ENCODE assay signal across 13 cellular contexts in genomic region chr13:44934724-44935123, GRCh38. TPM values are rescaled to one million over a fixed set of nuclear protein-coding genes. Genes with fewer than 3 reads are reported as not detected.
DNase-seq lines count a peak whose midpoint lies in the region; ATAC-seq and TF ChIP-seq lines count a peak whose summit lies in the region.
"Had no signal": no experiment of that assay in that cellular context is flagged by ENCODE, and none has a peak within 500 bp of the region (broad histone marks: within the 10 kb centered on the region; RNA-seq: fewer than 3 reads in every experiment).

No MANE protein-coding gene starts in this region.

- H3K36me3 ChIP-seq in ACC112 (ENCODE audit: insufficient read depth, low read length) (no peaks in the 10 kb centered on the region), fibroblast of lung (ENCODE audit: control insufficient read depth, insufficient read depth, low read length) (no peaks in the 10 kb centered on the region), mesendoderm (ENCODE audit: control insufficient read depth, insufficient read depth, low read length) (no peaks in the 10 kb centered on the region)
- H3K36me3 ChIP-seq: SJSA1 had no signal

- H4K8ac ChIP-seq in mesendoderm (ENCODE audit: low read depth, low read length): no peak overlapping the region

- H3K27me3 ChIP-seq in ACC112 (ENCODE audit: insufficient read depth, low read length): no peaks in the 10 kb centered on the region
- H3K27me3 ChIP-seq in fibroblast of lung (ENCODE audit: control insufficient read depth, insufficient read depth, low read length): no peaks in the 10 kb centered on the region
- H3K27me3 ChIP-seq in mesendoderm (ENCODE audit: insufficient read depth, low read length, poor library complexity): no peaks in the 10 kb centered on the region
- H3K27me3 ChIP-seq: SJSA1 had no signal

- H2AFZ ChIP-seq in ACC112 (ENCODE audit: low read length, unreplicated experiment): no peak overlapping the region
- H2AFZ ChIP-seq in fibroblast of lung (ENCODE audit: low read length): no peak overlapping the region

- no peaks in the 10 kb centered on the region for H4K20me1 ChIP-seq in fibroblast of lung (ENCODE audit: control insufficient read depth, extremely low read depth, insufficient read depth, low read length)

- no peak overlapping the region for H3K23ac ChIP-seq in mesendoderm (ENCODE audit: low read length)

- no peak overlapping the region for H2BK15ac ChIP-seq in mesendoderm (replicated peaks; ENCODE audit: low read depth)

- H3K79me2 ChIP-seq in ACC112 (ENCODE audit: control insufficient read depth, insufficient read depth, low read length, unreplicated experiment): no peaks in the 10 kb centered on the region
- H3K79me2 ChIP-seq in fibroblast of lung (ENCODE audit: control insufficient read depth, insufficient read depth, low read length): no peaks in the 10 kb centered on the region
- no peaks in the 10 kb centered on the region for H3K79me2 ChIP-seq in mesendoderm (ENCODE audit: control insufficient read depth, insufficient read depth, low read length)

- H3K4me2 ChIP-seq in fibroblast of lung (ENCODE audit: extremely low read depth, insufficient read depth, low read length): no peak overlapping the region
- H3K4me2 ChIP-seq in mesendoderm (ENCODE audit: low read length): no peak overlapping the region

- peak; percentile 50 for ATAC-seq in GM18868 (IDR thresholded peaks at IDR 0.05; ENCODE audit: unreplicated experiment)
- no peak for ATAC-seq in GM19395 (IDR thresholded peaks at IDR 0.05; ENCODE audit: unreplicated experiment)
- ATAC-seq: naive thymus-derived CD4-positive, alpha-beta T cell had no signal

- no peak for TF ChIP-seq CTCF in fibroblast of lung (conservative IDR thresholded peaks at IDR 0.05 in 1 of 2, IDR thresholded peaks at IDR 0.05 in 1 of 2; ENCODE audit: low read depth in 1 of 2, low read length in 2 of 2)

- DNase-seq in RPMI7951 (ENCODE audit: low read depth) (peak; percentile 55), fibroblast of lung (ENCODE audit: low read depth in 2 of 2) (peak; percentile 49 to 88), T1000 (lab: John Stamatoyannopoulos, UW) (no peak), mesendoderm (no peak)
- DNase-seq in stimulated activated naive CD4-positive, alpha-beta T cell treated with Interleukin-2 at 50 U/mL for 16 hours (lab: John Stamatoyannopoulos, UW): no peak
- DNase-seq: CD4-positive, alpha-beta memory T cell; effector memory CD4-positive, alpha-beta T cell; naive thymus-derived CD4-positive, alpha-beta T cell; stimulated activated CD4-positive, alpha-beta T cell treated with anti-CD3 and anti-CD28 coated beads, Interleukin-12 subunit alpha, Interleukin-12 subunit beta, amount 100 ng/mL, for 4 hours had no signal

- peak overlapping the region; percentile 89 for H3K27ac ChIP-seq in ACC112 (ENCODE audit: low read depth, low read length)
- H3K27ac ChIP-seq in fibroblast of lung (ENCODE audit: insufficient read depth, low read length): no peak overlapping the region
- no peak overlapping the region for H3K27ac ChIP-seq in mesendoderm (ENCODE audit: low read depth, low read length)
- H3K27ac ChIP-seq: SJSA1 had no signal

- no peak overlapping the region for H3K9ac ChIP-seq in fibroblast of lung (ENCODE audit: insufficient read depth, low read length)
- H3K9ac ChIP-seq in mesendoderm (ENCODE audit: low read length): no peak overlapping the region

- WGBS in mesendoderm (ENCODE audit: extremely low coverage, insufficient coverage, low lambda C conversion rate): no CpG with 5 or more reads among the region's 1 CpG

- H2BK120ac ChIP-seq in mesendoderm (ENCODE audit: low read depth, low read length): no peak overlapping the region

- no peaks in the 10 kb centered on the region for H3K79me1 ChIP-seq in mesendoderm (ENCODE audit: low read length)

- no peak overlapping the region for H3K4me3 ChIP-seq in ACC112 (ENCODE audit: low read depth, low read length)
- no peak overlapping the region for H3K4me3 ChIP-seq in fibroblast of lung (replicated peaks in 1 of 4; ENCODE audit: control extremely low read depth in 1 of 4, insufficient read depth in 1 of 4, low read depth in 3 of 4, low read length in 4 of 4)
- H3K4me3 ChIP-seq in mesendoderm (ENCODE audit: low read length): no peak overlapping the region
- H3K4me3 ChIP-seq: SJSA1 had no signal

- no peaks in the 10 kb centered on the region for H3K9me3 ChIP-seq in fibroblast of lung (ENCODE audit: control insufficient read depth, insufficient read depth, low read depth, low read length)
- H3K9me3 ChIP-seq: SJSA1 had no signal

- no peak overlapping the region for H2BK5ac ChIP-seq in mesendoderm (ENCODE audit: low read length)

- no peak overlapping the region for H4K5ac ChIP-seq in mesendoderm (ENCODE audit: low read length)

- no peak overlapping the region for H3K18ac ChIP-seq in mesendoderm (ENCODE audit: low read length)

- H3K4me1 ChIP-seq in ACC112 (ENCODE audit: control insufficient read depth, insufficient read depth, low read length, unreplicated experiment) (peaks cover 40% of the 10 kb centered on the region), fibroblast of lung (ENCODE audit: control insufficient read depth, extremely low read depth, insufficient read depth, low read length) (peaks cover 6% of the 10 kb centered on the region), mesendoderm (ENCODE audit: control insufficient read depth, low read depth, low read length) (peaks cover 2% of the 10 kb centered on the region)

- no peak overlapping the region for H3K4ac ChIP-seq in mesendoderm (ENCODE audit: low read depth, low read length)

- H3K56ac ChIP-seq in mesendoderm (ENCODE audit: low read length): no peak overlapping the region

- H2AK5ac ChIP-seq in mesendoderm (ENCODE audit: low read length): no peak overlapping the region

RNA-seq across cellular contexts. Expression of gene NUFIP1, which starts 54.5 kb away (rescaled TPM):
- 4.8 TPM in 2 replicates for total RNA-seq in RPMI7951 (2014; rRNA removed; shearing (Covaris generic))
- 3.3 and 3.5 TPM in 2 replicates for total RNA-seq in fibroblast of lung
- 5.3 and 7.3 TPM in 2 replicates for polyA plus RNA-seq in fibroblast of lung
- 4.8 and 7.1 TPM in 2 replicates for polyA plus RNA-seq in fibroblast of lung (2012)
- polyA minus RNA-seq in fibroblast of lung (ENCODE audit: low replicate concordance): 1.4 and 1.5 TPM in 2 replicates
- polyA plus RNA-seq in mesendoderm (2013, experiment 1 of 2): 21.3 TPM
- 21.0 TPM for polyA plus RNA-seq in mesendoderm (2013, experiment 2 of 2)

RNA-seq across cellular contexts. Expression of gene GPALPP1, which starts 54.6 kb away (rescaled TPM):
- 16.9 and 18.7 TPM in 2 replicates for total RNA-seq in RPMI7951 (2014; rRNA removed; shearing (Covaris generic))
- 22.1 and 37.7 TPM in 2 replicates for total RNA-seq in fibroblast of lung
- polyA plus RNA-seq in fibroblast of lung: 21.3 and 21.7 TPM in 2 replicates
- 17.8 and 18.9 TPM in 2 replicates for polyA plus RNA-seq in fibroblast of lung (2012)
- 2.8 and 4.5 TPM in 2 replicates for polyA minus RNA-seq in fibroblast of lung (ENCODE audit: low replicate concordance)
- 23.1 TPM for polyA plus RNA-seq in mesendoderm (2013, experiment 1 of 2)
- 22.8 TPM for polyA plus RNA-seq in mesendoderm (2013, experiment 2 of 2)

Comparison
In these comparisons a context has a peak if more than half of its experiments do, and no peak if none do; other contexts are left out.
1. DNase-seq: peak in RPMI7951 (single experiment) and fibroblast of lung (2 of 2); none in stimulated activated naive CD4-positive, alpha-beta T cell treated with Interleukin-2 at 50 U/mL for 16 hours (single experiment), T1000 (single experiment) and mesendoderm (single experiment).